Comparison of ENCODE assay signal across 24 cellular contexts in genomic region chr2:11396690-11396985, GRCh38.
"Had no signal": no experiment of that assay in that cellular context is flagged by ENCODE, and none has a peak within 500 bp of the region (broad histone marks: within the 10 kb centered on the region; RNA-seq: fewer than 3 reads in every experiment).

No MANE protein-coding gene starts in this region.

- H3K27me3 Mint-ChIP-seq: activated CD4-positive, alpha-beta T cell treated with anti-CD3 and anti-CD28 coated beads, Interleukin-2, amount 10 ng/mL, durations not matched to agents 7 days and 5 days had no signal

- H3K9me3 Mint-ChIP-seq: activated CD4-positive, alpha-beta T cell treated with anti-CD3 and anti-CD28 coated beads, Interleukin-2, amount 10 ng/mL, durations not matched to agents 7 days and 5 days; activated naive CD4-positive, alpha-beta T cell treated with anti-CD3 and anti-CD28 coated beads for 36 hours; activated naive CD4-positive, alpha-beta T cell treated with anti-CD3 and anti-CD28 coated beads, Interleukin-2, amount 50 U/mL, for 72 hours; activated T-cell treated with anti-CD3 and anti-CD28 coated beads, Interleukin-2, amount 50 U/mL, for 4 hours; activated T-helper 1 cell treated with anti-CD3 and anti-CD28 coated beads, Interleukin-12 subunit alpha, Interleukin-12 subunit beta, Interleukin-2, Interleukin-4 antibody, amounts not matched to agents 30 ng/mL and 10 ng/mL and 1 ng/mL, durations not matched to agents 14 hours and 24 hours and 36 hours; T-helper 2 cell treated with Interferon-gamma antibody and Interleukin-4, amounts not matched to agents 5 μg/mL and 100 μg/mL, for 36 hours; WTC11 had no signal

- H3K27me3 ChIP-seq: adrenal gland, body of pancreas, SJCRH30 had no signal

- H3K36me3 Mint-ChIP-seq: activated naive CD4-positive, alpha-beta T cell treated with anti-CD3 and anti-CD28 coated beads, Interleukin-2, amount 50 U/mL, for 72 hours; WTC11 had no signal

- DNase-seq: activated CD4-positive, alpha-beta T cell treated with anti-CD3 and anti-CD28 coated beads for 36 hours; activated CD4-positive, alpha-beta T cell treated with anti-CD3 and anti-CD28 coated beads, Interleukin-2, amount 10 ng/mL, durations not matched to agents 7 days and 5 days; activated CD4-positive, alpha-beta T cell treated with anti-CD3 and anti-CD28 coated beads, Interleukin-2, amount 50 U/mL, for 48 hours; activated CD8-positive, alpha-beta memory T cell treated with anti-CD3 and anti-CD28 coated beads, Interleukin-2, amount 50 U/mL, for 4 hours; activated gamma-delta T cell treated with Interleukin-2 at 50 U/mL for 16 hours; activated naive CD4-positive, alpha-beta T cell treated with anti-CD3 and anti-CD28 coated beads for 36 hours; activated T-cell treated with anti-CD3 and anti-CD28 coated beads for 4 hours; activated T-cell treated with anti-CD3 and anti-CD28 coated beads, Interleukin-2, amount 50 U/mL, for 4 hours; Karpas-422; KBM-7; NCI-H1048; NCI-H1105 treated with DMSO at 0.1 percent for 48 hours; NCI-H1436; NCI-H526 treated with DMSO at 0.1 percent for 48 hours; NCI-H774; OCI-M1; SJCRH30 had no signal

- H3K4me1 Mint-ChIP-seq: activated CD4-positive, alpha-beta T cell treated with anti-CD3 and anti-CD28 coated beads for 36 hours; activated CD4-positive, alpha-beta T cell treated with anti-CD3 and anti-CD28 coated beads, Interleukin-2, amount 10 ng/mL, durations not matched to agents 7 days and 5 days had no signal

- H3K27ac Mint-ChIP-seq: activated CD4-positive, alpha-beta T cell treated with anti-CD3 and anti-CD28 coated beads for 36 hours; activated CD4-positive, alpha-beta T cell treated with anti-CD3 and anti-CD28 coated beads, Interleukin-2, amount 10 ng/mL, durations not matched to agents 7 days and 5 days; activated naive CD4-positive, alpha-beta T cell treated with anti-CD3 and anti-CD28 coated beads for 36 hours; activated T-helper 1 cell treated with anti-CD3 and anti-CD28 coated beads, Interleukin-12 subunit alpha, Interleukin-12 subunit beta, Interleukin-2, Interleukin-4 antibody, amounts not matched to agents 30 ng/mL and 10 ng/mL and 1 ng/mL, durations not matched to agents 14 hours and 24 hours and 36 hours; T-helper 2 cell treated with Interferon-gamma antibody and Interleukin-4, amounts not matched to agents 5 μg/mL and 100 μg/mL, for 36 hours; WTC11 had no signal

- H3K4me3 ChIP-seq: adrenal gland, body of pancreas, SJCRH30, SK-N-MC had no signal

- H3K4me3 Mint-ChIP-seq: activated CD4-positive, alpha-beta T cell treated with anti-CD3 and anti-CD28 coated beads for 36 hours; activated CD4-positive, alpha-beta T cell treated with anti-CD3 and anti-CD28 coated beads, Interleukin-2, amount 10 ng/mL, durations not matched to agents 7 days and 5 days; activated naive CD4-positive, alpha-beta T cell treated with anti-CD3 and anti-CD28 coated beads for 36 hours; activated T-cell treated with anti-CD3 and anti-CD28 coated beads, Interleukin-2, amount 50 U/mL, for 4 hours; activated T-helper 1 cell treated with anti-CD3 and anti-CD28 coated beads, Interleukin-12 subunit alpha, Interleukin-12 subunit beta, Interleukin-2, Interleukin-4 antibody, amounts not matched to agents 30 ng/mL and 10 ng/mL and 1 ng/mL, durations not matched to agents 14 hours and 24 hours and 36 hours; T-helper 2 cell treated with Interferon-gamma antibody and Interleukin-4, amounts not matched to agents 5 μg/mL and 100 μg/mL, for 36 hours; WTC11 had no signal

- H3K27ac ChIP-seq: adrenal gland, body of pancreas, SJCRH30, SK-N-MC had no signal
